ENCODE assay signal across 26 cellular contexts in genomic region chr4:48193096-48193836, GRCh38. TPM values are rescaled to one million over a fixed set of nuclear protein-coding genes. Genes with fewer than 3 reads are reported as not detected.
A peak's percentile ranks its signal among the peaks of the same experiment; 100 is the strongest.
DNase-seq lines count a peak whose midpoint lies in the region; ATAC-seq and TF ChIP-seq lines count a peak whose summit lies in the region.
"Had no signal": no experiment of that assay in that cellular context is flagged by ENCODE, and none has a peak within 500 bp of the region (broad histone marks: within the 10 kb centered on the region; RNA-seq: fewer than 3 reads in every experiment).

No MANE protein-coding gene starts in this region.

- POLR2A ChIA-PET in CD8-positive, alpha-beta T cell (lab: Charles Lee): no interaction called here

- CTCF ChIA-PET in CD8-positive, alpha-beta T cell (lab: Charles Lee): no interaction called here

- no peak for TF ChIP-seq CTCF in CD8-positive, alpha-beta T cell (IDR thresholded peaks at IDR 0.05)

- no peak overlapping the region for H3K4me2 ChIP-seq in trophoblast cell (ENCODE audit: low read length)
- H3K4me2 ChIP-seq: KMS-11, PC-9 had no signal

- no peak overlapping the region for H3K27ac Mint-ChIP-seq in CD8-positive, alpha-beta T cell
- H3K27ac Mint-ChIP-seq: activated CD8-positive, alpha-beta T cell treated with anti-CD3 and anti-CD28 coated beads for 36 hours; nephron; stimulated activated naive CD8-positive, alpha-beta T cell treated with anti-CD3 and anti-CD28 coated beads, Interleukin-15, amount 100 ng/mL, for 72 hours; T-helper 1 cell treated with Interleukin-12 subunit alpha and Interleukin-12 subunit beta and Interleukin-4 antibody, amounts not matched to agents 30 μg/mL and 1 μg/mL, for 36 hours had no signal

- no peak overlapping the region for H3K4me3 Mint-ChIP-seq in CD8-positive, alpha-beta T cell
- H3K4me3 Mint-ChIP-seq: activated CD8-positive, alpha-beta T cell treated with anti-CD3 and anti-CD28 coated beads for 36 hours; nephron; stimulated activated naive CD8-positive, alpha-beta T cell treated with anti-CD3 and anti-CD28 coated beads, Interleukin-15, amount 100 ng/mL, for 72 hours; T-helper 1 cell treated with Interleukin-12 subunit alpha and Interleukin-12 subunit beta and Interleukin-4 antibody, amounts not matched to agents 30 μg/mL and 1 μg/mL, for 36 hours; WTC11 had no signal

- intact Hi-C loops in CD8-positive, alpha-beta T cell (cut with DNase I, micrococcal nuclease): no loop called here

- H3K79me1 ChIP-seq in trophoblast cell (ENCODE audit: low read length): no peaks in the 10 kb centered on the region

- no peaks in the 10 kb centered on the region for H3K4me1 ChIP-seq in trophoblast cell (ENCODE audit: control insufficient read depth in 1 of 2, insufficient read depth in 2 of 2, low read length in 2 of 2)
- H3K4me1 ChIP-seq in CD8-positive, alpha-beta T cell (ENCODE audit: insufficient read depth, low read length): no peaks in the 10 kb centered on the region

- ATAC-seq in HG02852 (IDR thresholded peaks at IDR 0.05; ENCODE audit: unreplicated experiment): peak; percentile 19
- no peak for ATAC-seq in HG02970 (IDR thresholded peaks at IDR 0.05; ENCODE audit: low FRiP score, unreplicated experiment)
- ATAC-seq in CD8-positive, alpha-beta T cell: no peak
- ATAC-seq: activated CD8-positive, alpha-beta T cell treated with anti-CD3 and anti-CD28 coated beads for 36 hours; esophagus mucosa; left cardiac atrium; stimulated activated naive CD8-positive, alpha-beta T cell treated with anti-CD3 and anti-CD28 coated beads, Interleukin-15, amount 100 ng/mL, for 72 hours; WTC11 had no signal

- no peaks in the 10 kb centered on the region for H3K9me3 ChIP-seq in trophoblast cell (ENCODE audit: insufficient read depth, low read depth, low read length)
- H3K9me3 ChIP-seq in CD8-positive, alpha-beta T cell (ENCODE audit: low read length): no peaks in the 10 kb centered on the region
- H3K9me3 ChIP-seq: upper lobe of left lung had no signal

- peak; percentile 48 for DNase-seq in DMS53 (lab: John Stamatoyannopoulos, UW)
- DNase-seq in DMS53 treated with DMSO at 0.1 percent for 48 hours (lab: John Stamatoyannopoulos, UW; ENCODE audit: unreplicated experiment): no peak
- DNase-seq in NCI-H69 (lab: John Stamatoyannopoulos, UW): peak; percentile 23
- peak; percentile 12 to 74 for DNase-seq in trophoblast cell
- DNase-seq in CD8-positive, alpha-beta T cell: no peak
- DNase-seq in NCI-H1694 treated with DMSO at 0.1 percent for 48 hours (lab: John Stamatoyannopoulos, UW): no peak
- DNase-seq: activated CD8-positive, alpha-beta T cell treated with anti-CD3 and anti-CD28 coated beads for 36 hours; activated naive CD4-positive, alpha-beta T cell treated with anti-CD3 and anti-CD28 coated beads, Interleukin-2, amount 50 U/mL, for 16 hours; activated T-cell treated with anti-CD3 and anti-CD28 coated beads, Interleukin-2, amount 50 U/mL, for 48 hours; aorta; central memory CD4-positive, alpha-beta T cell; effector CD8-positive, alpha-beta T cell; GDM1; left cardiac atrium; PC-9; stimulated activated naive CD8-positive, alpha-beta T cell treated with anti-CD3 and anti-CD28 coated beads, Interleukin-15, amount 100 ng/mL, for 72 hours; upper lobe of left lung had no signal

- H3K23ac ChIP-seq in trophoblast cell (ENCODE audit: low read length): no peak overlapping the region

- H2BK12ac ChIP-seq in trophoblast cell (ENCODE audit: low read length): no peak overlapping the region

- H4K91ac ChIP-seq in trophoblast cell (ENCODE audit: low read depth, low read length): no peak overlapping the region

- no peak overlapping the region for H2AFZ ChIP-seq in trophoblast cell (ENCODE audit: insufficient read depth, low read length, poor library complexity)
- H2AFZ ChIP-seq: PC-9 had no signal

- H3K36me3 ChIP-seq in trophoblast cell (ENCODE audit: control insufficient read depth in 1 of 2, insufficient read depth in 2 of 2, low read length in 2 of 2): no peaks in the 10 kb centered on the region
- H3K36me3 ChIP-seq in CD8-positive, alpha-beta T cell (ENCODE audit: insufficient read depth, low read length): no peaks in the 10 kb centered on the region
- H3K36me3 ChIP-seq: upper lobe of left lung had no signal

- H3K79me2 ChIP-seq in trophoblast cell (ENCODE audit: control insufficient read depth, insufficient read depth, low read length, poor library complexity): no peaks in the 10 kb centered on the region

- H4K8ac ChIP-seq in trophoblast cell (ENCODE audit: low read depth, low read length): no peak overlapping the region

- H3K27me3 Mint-ChIP-seq in CD8-positive, alpha-beta T cell (ENCODE audit: low read depth): no peaks in the 10 kb centered on the region
- H3K27me3 Mint-ChIP-seq: activated CD8-positive, alpha-beta T cell treated with anti-CD3 and anti-CD28 coated beads for 36 hours; stimulated activated naive CD8-positive, alpha-beta T cell treated with anti-CD3 and anti-CD28 coated beads, Interleukin-15, amount 100 ng/mL, for 72 hours had no signal

- H3K9ac ChIP-seq in trophoblast cell (ENCODE audit: low read length): no peak overlapping the region
- H3K9ac ChIP-seq: KMS-11 had no signal

- no peak overlapping the region for H3K18ac ChIP-seq in trophoblast cell (ENCODE audit: low read length)

- no peak overlapping the region for H3K4me3 ChIP-seq in trophoblast cell (ENCODE audit: low read depth, low read length)
- no peak overlapping the region for H3K4me3 ChIP-seq in CD8-positive, alpha-beta T cell (ENCODE audit: low read depth, low read length)
- H3K4me3 ChIP-seq: PC-9, skin epidermis, upper lobe of left lung had no signal

- H2BK5ac ChIP-seq in trophoblast cell (ENCODE audit: low read depth, low read length, poor library complexity): no peak overlapping the region

- H3K27me3 ChIP-seq in trophoblast cell (ENCODE audit: insufficient read depth, low read length): no peaks in the 10 kb centered on the region
- H3K27me3 ChIP-seq in CD8-positive, alpha-beta T cell (ENCODE audit: insufficient read depth, low read length): no peaks in the 10 kb centered on the region
- H3K27me3 ChIP-seq: upper lobe of left lung had no signal

- no peak overlapping the region for H3K27ac ChIP-seq in trophoblast cell (ENCODE audit: low read depth, low read length)
- no peak overlapping the region for H3K27ac ChIP-seq in CD8-positive, alpha-beta T cell (ENCODE audit: low read depth, low read length)
- H3K27ac ChIP-seq: 22Rv1, KMS-11, PC-9, skin epidermis, upper lobe of left lung had no signal

- no peaks in the 10 kb centered on the region for H3K36me3 Mint-ChIP-seq in CD8-positive, alpha-beta T cell
- H3K36me3 Mint-ChIP-seq: WTC11 had no signal

- no CpG with 5 or more reads among the region's 6 CpGs for whole genome bisulfite sequencing in trophoblast cell (ENCODE audit: extremely low coverage, insufficient coverage, insufficient read length)

- H4K12ac ChIP-seq in trophoblast cell (ENCODE audit: low read depth, low read length): no peak overlapping the region

- no peak overlapping the region for H2BK120ac ChIP-seq in trophoblast cell (ENCODE audit: insufficient read depth, low read length, poor library complexity)

- no peak overlapping the region for H3K4ac ChIP-seq in trophoblast cell (ENCODE audit: low read depth, low read length)

- H3K9me3 Mint-ChIP-seq in CD8-positive, alpha-beta T cell: no peaks in the 10 kb centered on the region
- H3K9me3 Mint-ChIP-seq: activated CD8-positive, alpha-beta T cell treated with anti-CD3 and anti-CD28 coated beads for 36 hours; nephron; stimulated activated naive CD8-positive, alpha-beta T cell treated with anti-CD3 and anti-CD28 coated beads, Interleukin-15, amount 100 ng/mL, for 72 hours; T-helper 1 cell treated with Interleukin-12 subunit alpha and Interleukin-12 subunit beta and Interleukin-4 antibody, amounts not matched to agents 30 μg/mL and 1 μg/mL, for 36 hours; WTC11 had no signal

- peaks cover 9% of the 10 kb centered on the region for H3K4me1 Mint-ChIP-seq in CD8-positive, alpha-beta T cell (ENCODE audit: low read depth)
- H3K4me1 Mint-ChIP-seq: nephron had no signal

- H3K14ac ChIP-seq in trophoblast cell (ENCODE audit: low read length): no peak overlapping the region

- H2AK5ac ChIP-seq in trophoblast cell (ENCODE audit: low read length): no peak overlapping the region

RNA-seq across cellular contexts. Expression of gene TXK, which starts 59.2 kb away (rescaled TPM):
- polyA plus RNA-seq in trophoblast cell (2013): 0.34 and 0.43 TPM in 2 replicates
- 10 to 100 TPM; 57.3 to 66.3 TPM for total RNA-seq in CD8-positive, alpha-beta T cell

Comparison
In these comparisons a context has a peak if more than half of its experiments do, and no peak if none do; other contexts are left out.
1. DNase-seq: peak in DMS53 (single experiment), NCI-H69 (single experiment) and trophoblast cell (2 of 2); none in DMS53 treated with DMSO at 0.1 percent for 48 hours (single experiment), CD8-positive, alpha-beta T cell (0 of 7) and NCI-H1694 treated with DMSO at 0.1 percent for 48 hours (single experiment).